Comparison of ENCODE assay signal across 1 cellular context in the genomic region with DNA sequence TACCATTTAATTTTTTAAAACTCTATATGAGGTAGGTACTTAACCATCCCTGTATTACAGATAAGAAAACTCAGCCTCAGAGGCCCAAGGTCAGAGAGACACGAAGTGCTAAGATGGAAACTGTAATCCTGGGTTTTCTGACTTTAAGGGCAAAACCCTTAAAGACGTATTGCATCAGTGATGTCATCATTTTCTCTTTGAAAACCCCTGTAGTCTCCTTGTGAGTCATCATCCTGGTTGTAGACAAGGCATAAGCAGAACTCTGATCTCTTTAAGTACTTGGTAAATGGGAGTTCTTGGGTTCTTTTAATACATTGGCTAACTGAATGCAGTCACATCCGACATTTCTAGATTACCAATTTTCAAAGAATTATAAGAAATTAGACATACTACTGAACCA.
TF ChIP-seq lines count a peak whose summit lies in the region.

No MANE protein-coding gene starts in this region.

TF ChIP-seq in GM12878, 131 proteins besides CTCF, POLR2A, EP300 and RAD21 (continued from another document):
- no peak for TF ChIP-seq MEF2B (IDR thresholded peaks at IDR 0.05; ENCODE audit: partially characterized antibody, poor library complexity, severe bottlenecking)
- TF ChIP-seq KDM1A (IDR thresholded peaks at IDR 0.05; ENCODE audit: borderline replicate concordance): no peak
- no peak for TF ChIP-seq POLR2AphosphoS5 (IDR thresholded peaks at IDR 0.05; ENCODE audit: low read length)
- no peak for TF ChIP-seq SUZ12 (IDR thresholded peaks at IDR 0.05; ENCODE audit: unreplicated experiment)
- TF ChIP-seq MYB (IDR thresholded peaks at IDR 0.05; ENCODE audit: borderline replicate concordance, low read depth, low read length): no peak
- no peak for TF ChIP-seq E2F4 (IDR thresholded peaks at IDR 0.05; ENCODE audit: low read depth, low read length)
- TF ChIP-seq, protein P1, sequence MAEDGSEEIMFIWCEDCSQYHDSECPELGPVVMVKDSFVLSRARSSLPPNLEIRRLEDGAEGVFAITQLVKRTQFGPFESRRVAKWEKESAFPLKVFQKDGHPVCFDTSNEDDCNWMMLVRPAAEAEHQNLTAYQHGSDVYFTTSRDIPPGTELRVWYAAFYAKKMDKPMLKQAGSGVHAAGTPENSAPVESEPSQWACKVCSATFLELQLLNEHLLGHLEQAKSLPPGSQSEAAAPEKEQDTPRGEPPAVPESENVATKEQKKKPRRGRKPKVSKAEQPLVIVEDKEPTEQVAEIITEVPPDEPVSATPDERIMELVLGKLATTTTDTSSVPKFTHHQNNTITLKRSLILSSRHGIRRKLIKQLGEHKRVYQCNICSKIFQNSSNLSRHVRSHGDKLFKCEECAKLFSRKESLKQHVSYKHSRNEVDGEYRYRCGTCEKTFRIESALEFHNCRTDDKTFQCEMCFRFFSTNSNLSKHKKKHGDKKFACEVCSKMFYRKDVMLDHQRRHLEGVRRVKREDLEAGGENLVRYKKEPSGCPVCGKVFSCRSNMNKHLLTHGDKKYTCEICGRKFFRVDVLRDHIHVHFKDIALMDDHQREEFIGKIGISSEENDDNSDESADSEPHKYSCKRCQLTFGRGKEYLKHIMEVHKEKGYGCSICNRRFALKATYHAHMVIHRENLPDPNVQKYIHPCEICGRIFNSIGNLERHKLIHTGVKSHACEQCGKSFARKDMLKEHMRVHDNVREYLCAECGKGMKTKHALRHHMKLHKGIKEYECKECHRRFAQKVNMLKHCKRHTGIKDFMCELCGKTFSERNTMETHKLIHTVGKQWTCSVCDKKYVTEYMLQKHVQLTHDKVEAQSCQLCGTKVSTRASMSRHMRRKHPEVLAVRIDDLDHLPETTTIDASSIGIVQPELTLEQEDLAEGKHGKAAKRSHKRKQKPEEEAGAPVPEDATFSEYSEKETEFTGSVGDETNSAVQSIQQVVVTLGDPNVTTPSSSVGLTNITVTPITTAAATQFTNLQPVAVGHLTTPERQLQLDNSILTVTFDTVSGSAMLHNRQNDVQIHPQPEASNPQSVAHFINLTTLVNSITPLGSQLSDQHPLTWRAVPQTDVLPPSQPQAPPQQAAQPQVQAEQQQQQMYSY (CRISPR knock-in tag; IDR thresholded peaks at IDR 0.05): no peak
- peak; percentile 78 for TF ChIP-seq CREM (IDR thresholded peaks at IDR 0.05; ENCODE audit: low read depth)
- no peak for TF ChIP-seq SIX5 (IDR thresholded peaks at IDR 0.05; ENCODE audit: low read depth, low read length, severe bottlenecking)
- no peak for TF ChIP-seq EGR1 (IDR thresholded peaks at IDR 0.05; ENCODE audit: borderline replicate concordance in 1 of 2, low read depth in 2 of 2, low read length in 2 of 2)
- TF ChIP-seq KAT2A (conservative IDR thresholded peaks at IDR 0.05; ENCODE audit: control insufficient read depth, low read depth, low read length): no peak
- TF ChIP-seq, protein P2, sequence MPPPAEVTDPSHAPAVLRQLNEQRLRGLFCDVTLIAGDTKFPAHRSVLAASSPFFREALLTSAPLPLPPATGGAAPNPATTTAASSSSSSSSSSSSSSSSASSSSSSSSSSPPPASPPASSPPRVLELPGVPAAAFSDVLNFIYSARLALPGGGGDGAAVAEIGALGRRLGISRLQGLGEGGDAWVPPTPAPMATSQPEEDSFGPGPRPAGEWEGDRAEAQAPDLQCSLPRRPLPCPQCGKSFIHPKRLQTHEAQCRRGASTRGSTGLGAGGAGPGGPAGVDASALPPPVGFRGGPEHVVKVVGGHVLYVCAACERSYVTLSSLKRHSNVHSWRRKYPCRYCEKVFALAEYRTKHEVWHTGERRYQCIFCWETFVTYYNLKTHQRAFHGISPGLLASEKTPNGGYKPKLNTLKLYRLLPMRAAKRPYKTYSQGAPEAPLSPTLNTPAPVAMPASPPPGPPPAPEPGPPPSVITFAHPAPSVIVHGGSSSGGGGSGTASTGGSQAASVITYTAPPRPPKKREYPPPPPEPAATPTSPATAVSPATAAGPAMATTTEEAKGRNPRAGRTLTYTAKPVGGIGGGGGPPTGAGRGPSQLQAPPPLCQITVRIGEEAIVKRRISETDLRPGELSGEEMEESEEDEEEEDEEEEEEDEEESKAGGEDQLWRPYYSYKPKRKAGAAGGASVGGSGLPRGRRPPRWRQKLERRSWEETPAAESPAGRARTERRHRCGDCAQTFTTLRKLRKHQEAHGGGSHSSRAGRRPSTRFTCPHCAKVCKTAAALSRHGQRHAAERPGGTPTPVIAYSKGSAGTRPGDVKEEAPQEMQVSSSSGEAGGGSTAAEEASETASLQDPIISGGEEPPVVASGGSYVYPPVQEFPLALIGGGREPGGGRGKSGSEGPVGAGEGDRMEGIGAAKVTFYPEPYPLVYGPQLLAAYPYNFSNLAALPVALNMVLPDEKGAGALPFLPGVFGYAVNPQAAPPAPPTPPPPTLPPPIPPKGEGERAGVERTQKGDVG (CRISPR knock-in tag; IDR thresholded peaks at IDR 0.05): no peak
- no peak for TF ChIP-seq RBBP5 (conservative IDR thresholded peaks at IDR 0.05)
- no peak for TF ChIP-seq NR2C1 (IDR thresholded peaks at IDR 0.05)
- peak; percentile 88 for TF ChIP-seq JUNB (IDR thresholded peaks at IDR 0.05)
- TF ChIP-seq RELA (IDR thresholded peaks at IDR 0.05; ENCODE audit: borderline replicate concordance, partially characterized antibody): no peak
- TF ChIP-seq NR2C2 (IDR thresholded peaks at IDR 0.05; ENCODE audit: borderline replicate concordance, control insufficient read depth, insufficient read length, low read depth): no peak
- TF ChIP-seq USF2 (IDR thresholded peaks at IDR 0.05; ENCODE audit: borderline replicate concordance, low read depth, low read length): no peak
- TF ChIP-seq ZNF24 (IDR thresholded peaks at IDR 0.05): no peak
- TF ChIP-seq SREBF1 (IDR thresholded peaks at IDR 0.05; ENCODE audit: low read length): no peak
- no peak for TF ChIP-seq ZNF217 (IDR thresholded peaks at IDR 0.05)
- TF ChIP-seq RUNX3 (IDR thresholded peaks at IDR 0.05; ENCODE audit: low read length): peak; percentile 37; the same call in 1 of the 2 replicates
- TF ChIP-seq, protein P3, sequence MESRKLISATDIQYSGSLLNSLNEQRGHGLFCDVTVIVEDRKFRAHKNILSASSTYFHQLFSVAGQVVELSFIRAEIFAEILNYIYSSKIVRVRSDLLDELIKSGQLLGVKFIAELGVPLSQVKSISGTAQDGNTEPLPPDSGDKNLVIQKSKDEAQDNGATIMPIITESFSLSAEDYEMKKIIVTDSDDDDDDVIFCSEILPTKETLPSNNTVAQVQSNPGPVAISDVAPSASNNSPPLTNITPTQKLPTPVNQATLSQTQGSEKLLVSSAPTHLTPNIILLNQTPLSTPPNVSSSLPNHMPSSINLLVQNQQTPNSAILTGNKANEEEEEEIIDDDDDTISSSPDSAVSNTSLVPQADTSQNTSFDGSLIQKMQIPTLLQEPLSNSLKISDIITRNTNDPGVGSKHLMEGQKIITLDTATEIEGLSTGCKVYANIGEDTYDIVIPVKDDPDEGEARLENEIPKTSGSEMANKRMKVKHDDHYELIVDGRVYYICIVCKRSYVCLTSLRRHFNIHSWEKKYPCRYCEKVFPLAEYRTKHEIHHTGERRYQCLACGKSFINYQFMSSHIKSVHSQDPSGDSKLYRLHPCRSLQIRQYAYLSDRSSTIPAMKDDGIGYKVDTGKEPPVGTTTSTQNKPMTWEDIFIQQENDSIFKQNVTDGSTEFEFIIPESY (IDR thresholded peaks at IDR 0.05): no peak
- TF ChIP-seq SREBF2 (IDR thresholded peaks at IDR 0.05; ENCODE audit: low read length): no peak
- TF ChIP-seq, protein P4, sequence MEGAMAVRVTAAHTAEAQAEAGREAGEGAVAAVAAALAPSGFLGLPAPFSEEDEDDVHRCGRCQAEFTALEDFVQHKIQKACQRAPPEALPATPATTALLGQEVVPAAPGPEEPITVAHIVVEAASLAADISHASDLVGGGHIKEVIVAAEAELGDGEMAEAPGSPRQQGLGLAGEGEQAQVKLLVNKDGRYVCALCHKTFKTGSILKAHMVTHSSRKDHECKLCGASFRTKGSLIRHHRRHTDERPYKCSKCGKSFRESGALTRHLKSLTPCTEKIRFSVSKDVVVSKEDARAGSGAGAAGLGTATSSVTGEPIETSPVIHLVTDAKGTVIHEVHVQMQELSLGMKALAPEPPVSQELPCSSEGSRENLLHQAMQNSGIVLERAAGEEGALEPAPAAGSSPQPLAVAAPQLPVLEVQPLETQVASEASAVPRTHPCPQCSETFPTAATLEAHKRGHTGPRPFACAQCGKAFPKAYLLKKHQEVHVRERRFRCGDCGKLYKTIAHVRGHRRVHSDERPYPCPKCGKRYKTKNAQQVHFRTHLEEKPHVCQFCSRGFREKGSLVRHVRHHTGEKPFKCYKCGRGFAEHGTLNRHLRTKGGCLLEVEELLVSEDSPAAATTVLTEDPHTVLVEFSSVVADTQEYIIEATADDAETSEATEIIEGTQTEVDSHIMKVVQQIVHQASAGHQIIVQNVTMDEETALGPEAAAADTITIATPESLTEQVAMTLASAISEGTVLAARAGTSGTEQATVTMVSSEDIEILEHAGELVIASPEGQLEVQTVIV (IDR thresholded peaks at IDR 0.05; ENCODE audit: borderline replicate concordance, partially characterized antibody): no peak
- TF ChIP-seq NFXL1 (IDR thresholded peaks at IDR 0.05; ENCODE audit: borderline replicate concordance): no peak
- TF ChIP-seq CREB1 (IDR thresholded peaks at IDR 0.05; ENCODE audit: low read depth): peak; percentile 82
- TF ChIP-seq IRF5 (IDR thresholded peaks at IDR 0.05; ENCODE audit: borderline replicate concordance): no peak
- TF ChIP-seq BHLHE40 (IDR thresholded peaks at IDR 0.05; ENCODE audit: borderline replicate concordance in 1 of 2, low read depth in 2 of 2, low read length in 1 of 2): no peak
- no peak for TF ChIP-seq PML (IDR thresholded peaks at IDR 0.05; ENCODE audit: low read length)
TF ChIP-seq in GM12878: peak in this region for 6.
